26 cellular contexts compared by ENCODE assay signal in genomic region chr4:27096142-27096824, GRCh38.
A peak's percentile ranks its signal among the peaks of the same experiment; 100 is the strongest.
DNase-seq lines count a peak whose midpoint lies in the region; FAIRE-seq and TF ChIP-seq lines count a peak whose summit lies in the region.
"Had no signal": no experiment of that assay in that cellular context is flagged by ENCODE, and none has a peak within 500 bp of the region (broad histone marks: within the 10 kb centered on the region; RNA-seq: fewer than 3 reads in every experiment).

No MANE protein-coding gene starts in this region.

- H3K36me3 ChIP-seq in A673 (ENCODE audit: insufficient read depth, low read length, poor library complexity, severe bottlenecking) (no peaks in the 10 kb centered on the region), Karpas-422 (ENCODE audit: insufficient read depth, low read length) (no peaks in the 10 kb centered on the region), astrocyte (ENCODE audit: insufficient read depth, low read length) (no peaks in the 10 kb centered on the region), hepatocyte (replicated peaks; ENCODE audit: insufficient read depth, low read depth) (no peaks in the 10 kb centered on the region)
- H3K36me3 ChIP-seq: HAP-1, right atrium auricular region, tibial nerve had no signal

- H2AFZ ChIP-seq in Karpas-422 (ENCODE audit: low read length): no peak overlapping the region
- no peak overlapping the region for H2AFZ ChIP-seq in astrocyte (ENCODE audit: low read depth, low read length)
- H2AFZ ChIP-seq in hepatocyte: no peak overlapping the region

- H3K79me2 ChIP-seq in Karpas-422 (ENCODE audit: low read length) (no peaks in the 10 kb centered on the region), astrocyte (ENCODE audit: insufficient read depth, low read length) (no peaks in the 10 kb centered on the region), hepatocyte (no peaks in the 10 kb centered on the region)

- no peak for FAIRE-seq in astrocyte (lab: Jason Lieb, UNC)
- FAIRE-seq: A204.1, endometrium, TTC549 had no signal

- intact Hi-C loops in A673 (cut with micrococcal nuclease; ENCODE audit: unreplicated experiment): loop anchor here (2.0 kb wide), 1 partner anchor 223 kb away; no protein-coding TSS in a partner anchor

- WGBS in hepatocyte (ENCODE audit: low lambda C conversion rate, missing lambda C conversion rate): 67% methylated on average over 9 of the region's 9 CpGs

- POLR2A ChIA-PET in A673 (lab: Charles Lee; ENCODE audit: low non-redundant PET): no interaction called here

- no peaks in the 10 kb centered on the region for H3K27me3 ChIP-seq in A673 (replicated peaks; ENCODE audit: insufficient read depth, low read depth, low read length, poor library complexity)
- H3K27me3 ChIP-seq in Karpas-422 (ENCODE audit: low read length): no peaks in the 10 kb centered on the region
- H3K27me3 ChIP-seq in astrocyte (ENCODE audit: insufficient read depth, low read length): peaks cover 10% of the 10 kb centered on the region
- H3K27me3 ChIP-seq in hepatocyte: no peaks in the 10 kb centered on the region
- H3K27me3 ChIP-seq: right atrium auricular region had no signal

- CTCF ChIA-PET in A673 (lab: Charles Lee): no interaction called here

- no TSS peak for BruUV-seq in A673 (replicated peaks; lab: Mats Ljungman, UMichigan)

- H3K4me2 ChIP-seq in Karpas-422 (ENCODE audit: low read depth, low read length, poor library complexity, severe bottlenecking) (no peak overlapping the region), astrocyte (ENCODE audit: low read length) (no peak overlapping the region), hepatocyte (no peak overlapping the region)

- H3K9me3 Mint-ChIP-seq in astrocyte (ENCODE audit: unreplicated experiment) (peaks cover 3% of the 10 kb centered on the region), nephron progenitor cell (no peaks in the 10 kb centered on the region)
- H3K9me3 Mint-ChIP-seq: activated naive CD4-positive, alpha-beta T cell treated with anti-CD3 and anti-CD28 coated beads, Interleukin-2, amount 10 ng/mL, durations not matched to agents 7 days and 5 days; activated T-cell treated with anti-CD3 and anti-CD28 coated beads, Interleukin-2, amount 50 U/mL, for 24 hours; CD14-positive monocyte; stimulated activated memory B cell treated with anti-CD40 and anti-IgM and Interleukin-4, amounts not matched to agents 10 μg/mL and 1 μg/mL and 100 μg/mL, for 72 hours had no signal

- H3K9me2 ChIP-seq in Karpas-422 (replicated peaks; ENCODE audit: insufficient read depth, low read length) (no peaks in the 10 kb centered on the region), hepatocyte (replicated peaks; ENCODE audit: insufficient read depth) (no peaks in the 10 kb centered on the region)

- H3K27me3 Mint-ChIP-seq in astrocyte (ENCODE audit: low read depth, unreplicated experiment): peaks cover 9% of the 10 kb centered on the region
- peaks cover 11% of the 10 kb centered on the region for H3K27me3 Mint-ChIP-seq in nephron progenitor cell (ENCODE audit: low read depth, poor library complexity)

- H3K4me3 Mint-ChIP-seq in astrocyte (ENCODE audit: unreplicated experiment) (no peak overlapping the region), nephron progenitor cell (no peak overlapping the region)
- H3K4me3 Mint-ChIP-seq: activated naive CD4-positive, alpha-beta T cell treated with anti-CD3 and anti-CD28 coated beads, Interleukin-2, amount 10 ng/mL, durations not matched to agents 7 days and 5 days; activated T-cell treated with anti-CD3 and anti-CD28 coated beads, Interleukin-2, amount 50 U/mL, for 24 hours; CD14-positive monocyte; stimulated activated memory B cell treated with anti-CD40 and anti-IgM and Interleukin-4, amounts not matched to agents 10 μg/mL and 1 μg/mL and 100 μg/mL, for 72 hours had no signal

- DNase-seq in A673 (ENCODE audit: low spot score) (no peak), Karpas-422 (peak; percentile 51), astrocyte (ENCODE audit: low read depth) (no peak), hepatocyte (ENCODE audit: low spot score) (no peak), NCI-H1694 treated with DMSO at 0.1 percent for 48 hours (lab: John Stamatoyannopoulos, UW) (no peak), NCI-H526 treated with DMSO at 0.1 percent for 48 hours (lab: John Stamatoyannopoulos, UW) (no peak), nephron progenitor cell (no peak), HCEC 1CT (no peak)
- DNase-seq: activated CD4-positive, alpha-beta T cell treated with anti-CD3 and anti-CD28 coated beads, Interleukin-2, amount 50 U/mL, for 48 hours; activated naive CD4-positive, alpha-beta T cell treated with anti-CD3 and anti-CD28 coated beads, Interleukin-2, amount 10 ng/mL, durations not matched to agents 7 days and 5 days; activated T-cell treated with anti-CD3 and anti-CD28 coated beads, Interleukin-2, amount 50 U/mL, for 24 hours; aorta; DND-41; KG1; kidney glomerular epithelial cell; NCI-H2171; RPMI8226; stimulated activated CD4-positive, alpha-beta T cell treated with anti-CD3 and anti-CD28 coated beads, Interleukin-15, amount 100 ng/mL, for 24 hours had no signal

- H3K4me1 ChIP-seq in A673 (ENCODE audit: insufficient read depth, low read length, poor library complexity, severe bottlenecking): no peaks in the 10 kb centered on the region
- H3K4me1 ChIP-seq in Karpas-422 (ENCODE audit: low read length): no peaks in the 10 kb centered on the region
- H3K4me1 ChIP-seq in astrocyte (ENCODE audit: insufficient read depth, low read length): no peaks in the 10 kb centered on the region
- H3K4me1 ChIP-seq in hepatocyte (ENCODE audit: insufficient read depth): peaks cover 5% of the 10 kb centered on the region
- H3K4me1 ChIP-seq: HAP-1, right atrium auricular region, tibial nerve had no signal

- H3K9me3 ChIP-seq in A673 (ENCODE audit: low read depth, low read length, poor library complexity, severe bottlenecking) (no peaks in the 10 kb centered on the region), Karpas-422 (ENCODE audit: low read length) (no peaks in the 10 kb centered on the region), astrocyte (ENCODE audit: insufficient read depth, low read depth, low read length) (no peaks in the 10 kb centered on the region), hepatocyte (ENCODE audit: low read depth) (no peaks in the 10 kb centered on the region)
- H3K9me3 ChIP-seq: HAP-1, right atrium auricular region, tibial nerve had no signal

- H4K20me1 ChIP-seq in Karpas-422 (ENCODE audit: insufficient read depth, low read depth, low read length) (no peaks in the 10 kb centered on the region), astrocyte (ENCODE audit: insufficient read depth, low read length) (no peaks in the 10 kb centered on the region), hepatocyte (ENCODE audit: insufficient read depth, poor library complexity, severe bottlenecking) (no peaks in the 10 kb centered on the region)

- no peaks in the 10 kb centered on the region for H3K36me3 Mint-ChIP-seq in astrocyte (ENCODE audit: low read depth, unreplicated experiment)
- H3K36me3 Mint-ChIP-seq in nephron progenitor cell (ENCODE audit: low read depth): no peaks in the 10 kb centered on the region
- H3K36me3 Mint-ChIP-seq: activated naive CD4-positive, alpha-beta T cell treated with anti-CD3 and anti-CD28 coated beads, Interleukin-2, amount 10 ng/mL, durations not matched to agents 7 days and 5 days; CD14-positive monocyte; stimulated activated memory B cell treated with anti-CD40 and anti-IgM and Interleukin-4, amounts not matched to agents 10 μg/mL and 1 μg/mL and 100 μg/mL, for 72 hours had no signal

- TF ChIP-seq CTCF in A673 (conservative IDR thresholded peaks at IDR 0.05; ENCODE audit: low read depth, low read length) (peak; percentile 33; the same call in 1 of the 2 replicates), astrocyte (IDR thresholded peaks at IDR 0.05; ENCODE audit: insufficient read depth, low read depth, low read length) (peak; percentile 17), hepatocyte (IDR thresholded peaks at IDR 0.05; ENCODE audit: poor library complexity) (peak; percentile 38), nephron progenitor cell (IDR thresholded peaks at IDR 0.05) (no peak)

- H3K27ac Mint-ChIP-seq in astrocyte (ENCODE audit: unreplicated experiment): no peak overlapping the region
- no peak overlapping the region for H3K27ac Mint-ChIP-seq in nephron progenitor cell
- H3K27ac Mint-ChIP-seq: activated naive CD4-positive, alpha-beta T cell treated with anti-CD3 and anti-CD28 coated beads, Interleukin-2, amount 10 ng/mL, durations not matched to agents 7 days and 5 days; activated T-cell treated with anti-CD3 and anti-CD28 coated beads, Interleukin-2, amount 50 U/mL, for 24 hours; stimulated activated memory B cell treated with anti-CD40 and anti-IgM and Interleukin-4, amounts not matched to agents 10 μg/mL and 1 μg/mL and 100 μg/mL, for 72 hours had no signal

- H3K27ac ChIP-seq in A673 (ENCODE audit: low read depth, low read length, poor library complexity, severe bottlenecking): no peak overlapping the region
- H3K27ac ChIP-seq in Karpas-422 (ENCODE audit: low read length): no peak overlapping the region
- H3K27ac ChIP-seq in astrocyte (ENCODE audit: low read depth, low read length): no peak overlapping the region
- no peak overlapping the region for H3K27ac ChIP-seq in hepatocyte
- H3K27ac ChIP-seq: right atrium auricular region, tibial nerve had no signal

- H3K9ac ChIP-seq in Karpas-422 (ENCODE audit: low read length): no peak overlapping the region
- H3K9ac ChIP-seq in astrocyte (ENCODE audit: low read length): no peak overlapping the region

- H3K4me1 Mint-ChIP-seq in astrocyte (ENCODE audit: low read depth, unreplicated experiment) (peaks cover 9% of the 10 kb centered on the region), nephron progenitor cell (peaks cover 8% of the 10 kb centered on the region)
- H3K4me1 Mint-ChIP-seq: activated naive CD4-positive, alpha-beta T cell treated with anti-CD3 and anti-CD28 coated beads, Interleukin-2, amount 10 ng/mL, durations not matched to agents 7 days and 5 days; CD14-positive monocyte; stimulated activated memory B cell treated with anti-CD40 and anti-IgM and Interleukin-4, amounts not matched to agents 10 μg/mL and 1 μg/mL and 100 μg/mL, for 72 hours had no signal

- H3K4me3 ChIP-seq in A673 (ENCODE audit: low read depth, low read length, poor library complexity, severe bottlenecking) (no peak overlapping the region), Karpas-422 (ENCODE audit: low read length) (no peak overlapping the region), astrocyte (ENCODE audit: insufficient read depth, low read depth, low read length) (no peak overlapping the region), hepatocyte (no peak overlapping the region)
- H3K4me3 ChIP-seq: HAP-1, right atrium auricular region, tibial nerve had no signal
